In the genomic region with DNA sequence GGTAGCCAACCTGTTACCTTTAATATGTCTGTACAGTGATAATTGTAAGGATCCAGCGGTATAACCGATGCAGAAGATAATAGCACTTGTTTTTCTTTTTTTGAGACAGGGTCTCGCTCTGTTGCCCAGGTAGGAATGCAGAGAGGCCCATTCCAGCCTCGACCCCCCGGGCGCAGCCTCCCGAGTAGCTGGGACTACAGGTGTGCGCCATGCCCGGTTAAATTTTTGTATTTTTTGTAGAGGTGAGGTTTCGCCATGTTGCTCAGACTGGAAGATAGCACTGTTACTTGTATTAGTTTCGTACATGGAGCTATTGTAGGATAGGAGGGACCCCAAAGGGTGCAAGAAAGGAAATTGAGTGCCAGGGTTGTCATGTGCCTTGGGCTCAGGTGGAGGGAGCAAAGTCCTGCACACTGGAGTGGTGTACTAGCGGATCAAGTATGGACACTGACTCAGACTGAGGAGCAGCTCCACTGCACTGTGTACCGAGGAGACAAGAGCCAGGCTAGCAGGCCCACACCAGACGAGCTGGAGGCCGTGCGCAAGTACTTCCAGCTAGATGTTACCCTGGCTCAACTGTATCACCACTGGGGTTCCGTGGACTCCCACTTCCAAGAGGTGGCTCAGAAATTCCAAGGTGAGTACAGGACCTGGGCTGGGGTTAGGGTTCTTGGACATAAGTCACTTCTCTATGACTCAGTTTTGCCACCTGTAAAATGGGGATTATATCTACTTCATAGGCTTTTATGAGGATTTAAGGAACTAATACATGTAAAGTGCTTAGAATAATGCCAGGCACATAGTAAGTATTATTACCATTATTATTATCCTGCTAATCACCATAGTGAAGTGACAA, we compare ENCODE assay signal across 8 cellular contexts. TPM values are rescaled to one million over a fixed set of nuclear protein-coding genes. Genes with fewer than 3 reads are reported as not detected.
A peak's percentile ranks its signal among the peaks of the same experiment; 100 is the strongest.
DNase-seq lines count a peak whose midpoint lies in the region; ATAC-seq and TF ChIP-seq lines count a peak whose summit lies in the region.

No MANE protein-coding gene starts in this region.

- intact Hi-C loops in CD4-positive, alpha-beta T cell (cut with DNase I, micrococcal nuclease), result loop anchor here (1.0 to 2.0 kb wide), 2 partner anchors 42 to 92 kb away; a partner anchor contains a TSS
- intact Hi-C loops in mammary epithelial cell (cut with micrococcal nuclease), result no loop called here

- H3K79me2 ChIP-seq in mammary epithelial cell (ENCODE audit: insufficient read depth, low read length), result peaks cover 12% of the 10 kb centered on the region

- peaks cover 77% of the 10 kb centered on the region for H3K36me3 Mint-ChIP-seq in CD4-positive, alpha-beta T cell (ENCODE audit: low read depth)
- peaks cover 20% of the 10 kb centered on the region for H3K36me3 Mint-ChIP-seq in mesothelial cell of epicardium

- no peaks in the 10 kb centered on the region for H4K20me1 ChIP-seq in mammary epithelial cell (ENCODE audit: insufficient read depth, low read length)

- H3K9ac ChIP-seq in mammary epithelial cell (ENCODE audit: insufficient read depth, low read length), result peak overlapping the region; percentile 53

- CTCF ChIA-PET in CD4-positive, alpha-beta T cell (lab: Charles Lee), result interaction anchor here (1.4 kb wide), 1 partner anchor 182 kb away, joined by 4 read pairs; no protein-coding TSS in a partner anchor
- CTCF ChIA-PET in mammary epithelial cell (lab: Charles Lee; ENCODE audit: low non-redundant PET), result no interaction called here

- dilution Hi-C loops in mammary epithelial cell (cut with HindIII; ENCODE audit: low sequenced_read_pairs), result no loop called here

- H3K9me3 ChIP-seq in CD4-positive, alpha-beta T cell (ENCODE audit: control insufficient read depth, low read length), result no peaks in the 10 kb centered on the region
- H3K9me3 ChIP-seq in mammary epithelial cell (replicated peaks; ENCODE audit: insufficient read depth, low read length), result no peaks in the 10 kb centered on the region

- ATAC-seq in CD4-positive, alpha-beta T cell (ENCODE audit: poor library complexity), result no peak
- ATAC-seq in HG03571 (IDR thresholded peaks at IDR 0.05; ENCODE audit: unreplicated experiment) (no peak), HG02884 (IDR thresholded peaks at IDR 0.05; ENCODE audit: unreplicated experiment) (no peak), HG02885 (IDR thresholded peaks at IDR 0.05; ENCODE audit: poor library complexity, unreplicated experiment) (no peak)

- H3K4me2 ChIP-seq in mammary epithelial cell (ENCODE audit: insufficient read depth, low read depth, low read length), result peak overlapping the region; percentile 93

- no peak for TF ChIP-seq CTCF in CD4-positive, alpha-beta T cell (IDR thresholded peaks at IDR 0.05)
- TF ChIP-seq CTCF in LNCaP clone FGC (IDR thresholded peaks at IDR 0.05; ENCODE audit: control insufficient read depth, extremely low read depth, insufficient read depth) (no peak), mammary epithelial cell (conservative IDR thresholded peaks at IDR 0.05 in 1 of 2, IDR thresholded peaks at IDR 0.05 in 1 of 2; ENCODE audit: extremely low read depth in 1 of 2, insufficient read depth in 1 of 2, low read depth in 1 of 2, low read length in 2 of 2) (no peak), mesothelial cell of epicardium (IDR thresholded peaks at IDR 0.05; ENCODE audit: unreplicated experiment) (no peak)

- H3K4me1 ChIP-seq in mammary epithelial cell (ENCODE audit: insufficient read depth, low read length), result peaks cover 23% of the 10 kb centered on the region

- H3K27me3 Mint-ChIP-seq in CD4-positive, alpha-beta T cell, result no peaks in the 10 kb centered on the region
- no peaks in the 10 kb centered on the region for H3K27me3 Mint-ChIP-seq in mesothelial cell of epicardium (ENCODE audit: low read depth)

- DNase-seq in CD4-positive, alpha-beta T cell, result no peak
- DNase-seq in LNCaP clone FGC (ENCODE audit: low read depth), result no peak
- DNase-seq in mammary epithelial cell, result no peak
- DNase-seq in mesothelial cell of epicardium (ENCODE audit: low spot score in 2 of 2, unreplicated experiment in 2 of 2), result no peak
- DNase-seq in medulla oblongata (ENCODE audit: extremely low spot score), result no peak

- H3K9me3 Mint-ChIP-seq in CD4-positive, alpha-beta T cell, result no peaks in the 10 kb centered on the region
- H3K9me3 Mint-ChIP-seq in mesothelial cell of epicardium, result no peaks in the 10 kb centered on the region

- H3K4me3 ChIP-seq in LNCaP clone FGC (ENCODE audit: low read depth, low read length), result peak overlapping the region; percentile 88
- peak overlapping the region; percentile 66 to 77 (median 69) for H3K4me3 ChIP-seq in mammary epithelial cell (replicated peaks in 1 of 3; ENCODE audit: insufficient read depth in 1 of 3, low read depth in 2 of 3, low read length in 3 of 3)

- POLR2A ChIA-PET in CD4-positive, alpha-beta T cell (lab: Charles Lee), result interaction anchor here (0.6 to 3.3 kb wide), 8 partner anchors 19 to 387 kb away, joined by 3 to 41 read pairs (median 6); a partner anchor contains a TSS

- TSS peak; percentile 38 for BruUV-seq in mammary epithelial cell (replicated peaks; lab: Mats Ljungman, UMichigan)

- WGBS in mammary epithelial cell (ENCODE audit: low coverage, missing lambda C conversion rate), result 39% methylated on average over 14 of the region's 17 CpGs

- peak overlapping the region; percentile 95 for H2AFZ ChIP-seq in mammary epithelial cell (ENCODE audit: low read depth, low read length)

- H3K4me1 Mint-ChIP-seq in CD4-positive, alpha-beta T cell (ENCODE audit: low read depth), result peaks cover 51% of the 10 kb centered on the region
- H3K4me1 Mint-ChIP-seq in mesothelial cell of epicardium, result peaks cover 22% of the 10 kb centered on the region

- peak overlapping the region; percentile 85 for H3K27ac Mint-ChIP-seq in CD4-positive, alpha-beta T cell
- peak overlapping the region; percentile 97 for H3K27ac Mint-ChIP-seq in mesothelial cell of epicardium

- H3K27ac ChIP-seq in CD4-positive, alpha-beta T cell (ENCODE audit: low read depth, low read length), result peak overlapping the region; percentile 69
- peak overlapping the region; percentile 45 for H3K27ac ChIP-seq in mammary epithelial cell (ENCODE audit: insufficient read depth, low read depth, low read length)

- in situ Hi-C loops in mammary epithelial cell (cut with MboI; ENCODE audit: low sequenced_read_pairs in 2 of 2), result no loop called here

- H3K36me3 ChIP-seq in mammary epithelial cell (ENCODE audit: insufficient read depth, low read length), result peaks cover 19% of the 10 kb centered on the region

- H3K4me3 Mint-ChIP-seq in CD4-positive, alpha-beta T cell, result peak overlapping the region; percentile 95
- peak overlapping the region; percentile 94 for H3K4me3 Mint-ChIP-seq in mesothelial cell of epicardium

- no peaks in the 10 kb centered on the region for H3K27me3 ChIP-seq in CD4-positive, alpha-beta T cell (ENCODE audit: control insufficient read depth, insufficient read depth, low read length)
- H3K27me3 ChIP-seq in mammary epithelial cell (ENCODE audit: insufficient read depth, low read length), result no peaks in the 10 kb centered on the region

RNA-seq across cellular contexts. Expression of a gene that starts 1.0 kb away (rescaled TPM):
- total RNA-seq in CD4-positive, alpha-beta T cell, result 1 to 10 TPM; 7.1 to 8.9 TPM
- 10 to 100 TPM; 17.5 to 19.2 TPM for total RNA-seq in mammary epithelial cell
- 18.0 TPM for polyA plus RNA-seq in mammary epithelial cell
- polyA minus RNA-seq in mammary epithelial cell, result 14.3 TPM
- total RNA-seq in mesothelial cell of epicardium, result 37.2 to 51.0 TPM (median 46.0 TPM) in 3 replicates

RNA-seq across cellular contexts. Expression of a gene that starts 19.0 kb away (rescaled TPM):
- total RNA-seq in CD4-positive, alpha-beta T cell, result 1 to 10 TPM in 1 of 2 experiments, under 1 TPM in 1; 0.74 to 1.1 TPM
- total RNA-seq in mammary epithelial cell (1 to 10 TPM in 1 of 2 donors, under 1 TPM in 1; 0.50 to 2.3 TPM), mesothelial cell of epicardium (9.7 to 11.3 TPM (median 10.8 TPM) in 3 replicates)
- 2.4 TPM for polyA plus RNA-seq in mammary epithelial cell
- not detected for polyA minus RNA-seq in mammary epithelial cell

RNA-seq across cellular contexts. Expression of a gene that starts 19.2 kb away (rescaled TPM):
- total RNA-seq in CD4-positive, alpha-beta T cell, result 10 to 100 TPM; 23.7 to 25.6 TPM
- total RNA-seq in mammary epithelial cell, result 10 to 100 TPM; 16.5 to 21.2 TPM
- 8.4 TPM for polyA plus RNA-seq in mammary epithelial cell
- polyA minus RNA-seq in mammary epithelial cell, result 24.1 TPM
- total RNA-seq in mesothelial cell of epicardium, result 24.1 to 27.1 TPM (median 26.6 TPM) in 3 replicates

RNA-seq across cellular contexts. Expression of a gene that starts 41.5 kb away (rescaled TPM):
- 10 to 100 TPM; 14.7 to 16.5 TPM for total RNA-seq in CD4-positive, alpha-beta T cell
- total RNA-seq in mammary epithelial cell (10 to 100 TPM; 57.5 to 75.5 TPM), mesothelial cell of epicardium (67.2 to 71.0 TPM (median 69.8 TPM) in 3 replicates)
- polyA plus RNA-seq in mammary epithelial cell, result 47.0 TPM
- polyA minus RNA-seq in mammary epithelial cell, result 54.3 TPM

RNA-seq across cellular contexts. Expression of a gene that starts 42.1 kb away (rescaled TPM):
- total RNA-seq in CD4-positive, alpha-beta T cell, result 10 to 100 TPM; 88.7 to 91.3 TPM
- 100 to 1,000 TPM; 135 to 202 TPM for total RNA-seq in mammary epithelial cell
- polyA plus RNA-seq in mammary epithelial cell, result 267 TPM
- polyA minus RNA-seq in mammary epithelial cell, result 174 TPM
- 128 to 138 TPM (median 131 TPM) in 3 replicates for total RNA-seq in mesothelial cell of epicardium
